Comparison of ENCODE assay signal across 9 cellular contexts in genomic region chr2:26298286-26298637, GRCh38. TPM values are rescaled to one million over a fixed set of nuclear protein-coding genes. Genes with fewer than 3 reads are reported as not detected.
DNase-seq lines count a peak whose midpoint lies in the region; ATAC-seq and TF ChIP-seq lines count a peak whose summit lies in the region.
"Had no signal": no experiment of that assay in that cellular context is flagged by ENCODE, and none has a peak within 500 bp of the region (broad histone marks: within the 10 kb centered on the region; RNA-seq: fewer than 3 reads in every experiment).

No MANE protein-coding gene starts in this region.

- no peaks in the 10 kb centered on the region for H3K36me3 ChIP-seq in Loucy (ENCODE audit: insufficient read depth, low read length)
- no peaks in the 10 kb centered on the region for H3K36me3 ChIP-seq in effector memory CD4-positive, alpha-beta T cell (ENCODE audit: control insufficient read depth, insufficient read depth, low read length)
- H3K36me3 ChIP-seq in thoracic aorta, result no peaks in the 10 kb centered on the region

- no peaks in the 10 kb centered on the region for H3K9me3 ChIP-seq in Loucy (ENCODE audit: insufficient read depth, low read depth, low read length)
- no peaks in the 10 kb centered on the region for H3K9me3 ChIP-seq in effector memory CD4-positive, alpha-beta T cell (ENCODE audit: control insufficient read depth, low read length)
- no peaks in the 10 kb centered on the region for H3K9me3 ChIP-seq in mononuclear cell (ENCODE audit: low read depth, low read length)
- no peaks in the 10 kb centered on the region for H3K9me3 ChIP-seq in thoracic aorta

- H3K4me1 ChIP-seq in Loucy (ENCODE audit: insufficient read depth, low read length, poor library complexity, severe bottlenecking), result peaks cover 18% of the 10 kb centered on the region
- H3K4me1 ChIP-seq in effector memory CD4-positive, alpha-beta T cell (ENCODE audit: control insufficient read depth, insufficient read depth, low read length, poor library complexity, severe bottlenecking), result peaks cover 11% of the 10 kb centered on the region
- H3K4me1 ChIP-seq in mononuclear cell (ENCODE audit: insufficient read depth, low read length), result peaks cover 19% of the 10 kb centered on the region
- peaks cover 6 to 17% of the 10 kb centered on the region in 2 donors for H3K4me1 ChIP-seq in thoracic aorta (ENCODE audit: control insufficient read depth in 1 of 2, low read depth in 2 of 2)

- H3K27me3 ChIP-seq in Loucy (ENCODE audit: insufficient read depth, low read length, poor library complexity, severe bottlenecking) (no peaks in the 10 kb centered on the region), mononuclear cell (ENCODE audit: insufficient read depth, low read length) (no peaks in the 10 kb centered on the region), thoracic aorta (replicated peaks; ENCODE audit: insufficient read depth) (no peaks in the 10 kb centered on the region)
- no peaks in the 10 kb centered on the region for H3K27me3 ChIP-seq in effector memory CD4-positive, alpha-beta T cell (replicated peaks; ENCODE audit: control insufficient read depth, insufficient read depth, low read length, poor library complexity, severe bottlenecking)

- H2AFZ ChIP-seq in Loucy (ENCODE audit: low read length), result 0 out of 2 replicates have a peak overlapping the region, but pooled peaks have one; percentile 98

- no peak overlapping the region for H3K9ac ChIP-seq in Loucy (ENCODE audit: low read depth, low read length, poor library complexity, severe bottlenecking)

- no peaks in the 10 kb centered on the region for H3K9me2 ChIP-seq in Loucy (replicated peaks; ENCODE audit: low read depth, low read length)

- H3K27ac ChIP-seq in effector memory CD4-positive, alpha-beta T cell (ENCODE audit: insufficient read depth, low read length, poor library complexity, severe bottlenecking), result no peak overlapping the region
- peak overlapping the region; percentile 68 to 74 for H3K27ac ChIP-seq in thoracic aorta

- H3K4me3 ChIP-seq in Loucy (ENCODE audit: low read length, poor library complexity, severe bottlenecking) (no peak overlapping the region), mononuclear cell (ENCODE audit: low read length) (peak overlapping the region; percentile 90), thoracic aorta (peak overlapping the region; percentile 82)
- H3K4me3 ChIP-seq in effector memory CD4-positive, alpha-beta T cell (ENCODE audit: insufficient read depth, low read depth, low read length, poor library complexity, severe bottlenecking), result peak overlapping the region; percentile 64

- no peak for TF ChIP-seq CTCF in Loucy (conservative IDR thresholded peaks at IDR 0.05; ENCODE audit: low read length)
- TF ChIP-seq CTCF in thoracic aorta (IDR thresholded peaks at IDR 0.05), result no peak

- no peaks in the 10 kb centered on the region for H3K79me2 ChIP-seq in Loucy (ENCODE audit: insufficient read depth, low read length)

- DNase-seq in effector memory CD4-positive, alpha-beta T cell, result no peak
- DNase-seq in thoracic aorta (ENCODE audit: low spot score), result no peak
- DNase-seq in NCI-H510A treated with DMSO at 0.1 percent for 48 hours (lab: John Stamatoyannopoulos, UW), result no peak
- no peak for DNase-seq in NCI-H146 (lab: John Stamatoyannopoulos, UW)
- DNase-seq in SW 1271 (lab: John Stamatoyannopoulos, UW), result no peak
- DNase-seq: NCI-H2081 treated with DMSO at 0.1 percent for 48 hours had no signal

- no peaks in the 10 kb centered on the region for H4K20me1 ChIP-seq in Loucy (ENCODE audit: insufficient read depth, low read length, poor library complexity, severe bottlenecking)

- ATAC-seq in thoracic aorta (ENCODE audit: insufficient number of reproducible peaks, low FRiP score, low read depth) (no peak), HG03521 (IDR thresholded peaks at IDR 0.05; ENCODE audit: unreplicated experiment) (no peak)

- no peaks in the 10 kb centered on the region for H3F3A ChIP-seq in Loucy (ENCODE audit: low read depth)

- H3K4me2 ChIP-seq in Loucy (ENCODE audit: low read depth, low read length, poor library complexity, severe bottlenecking), result no peak overlapping the region

RNA-seq across cellular contexts. Expression of gene SELENOI, which starts 47.7 kb away (rescaled TPM):
- total RNA-seq in mononuclear cell (27.3 TPM), thoracic aorta (10 to 100 TPM in 1 of 2 donors, 1 to 10 TPM in 1; 7.0 to 11.8 TPM)

RNA-seq across cellular contexts. Expression of gene ADGRF3, which starts 48.3 kb away (rescaled TPM):
- total RNA-seq in mononuclear cell (0.31 TPM), thoracic aorta (under 1 TPM in 1 of 2 donors, not detected in 1; 0.68 TPM)

RNA-seq across cellular contexts. Expression of gene HADHB, which starts 53.5 kb away (rescaled TPM):
- 60.0 TPM for total RNA-seq in mononuclear cell
- 10 to 100 TPM; 50.2 to 56.4 TPM for total RNA-seq in thoracic aorta

RNA-seq across cellular contexts. Expression of gene HADHA, which starts 53.8 kb away (rescaled TPM):
- total RNA-seq in mononuclear cell (116 TPM), thoracic aorta (10 to 100 TPM; 85.6 to 88.6 TPM)
